ENCODE assay signal across 1 cellular context in the genomic region with DNA sequence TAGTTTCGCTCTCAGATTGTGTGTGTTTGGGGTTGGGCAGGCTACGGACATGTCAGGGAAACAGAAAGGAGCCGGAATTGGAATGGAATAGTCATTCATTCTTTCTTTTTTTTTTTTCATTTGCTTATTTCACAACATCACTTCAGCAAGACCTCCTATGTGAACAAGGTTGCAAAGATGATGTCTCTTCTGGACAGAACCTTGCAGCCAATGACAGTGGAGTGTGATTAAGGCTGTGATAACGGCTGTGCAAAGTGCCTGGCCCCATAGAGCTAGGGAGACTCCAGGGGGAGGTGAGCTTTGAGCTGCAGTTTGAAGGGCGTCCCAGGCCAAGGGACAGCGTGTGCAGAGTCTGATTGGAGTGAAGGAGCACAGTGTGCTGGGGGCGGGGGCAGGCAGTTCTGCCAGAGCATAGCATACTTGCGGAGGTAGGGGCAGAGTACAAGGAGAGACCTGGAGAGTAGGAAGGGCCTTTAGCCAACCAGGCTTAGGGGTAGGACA.
A peak's percentile ranks its signal among the peaks of the same experiment; 100 is the strongest.
TF ChIP-seq lines count a peak whose summit lies in the region.

No MANE protein-coding gene starts in this region.

TF ChIP-seq in HepG2, 621 proteins besides CTCF, POLR2A, EP300 and RAD21 (continued from another document and continues in another):
- no peak for TF ChIP-seq GTF3A (CRISPR knock-in tag; conservative IDR thresholded peaks at IDR 0.05)
- no peak for TF ChIP-seq KLF9 (CRISPR knock-in tag; IDR thresholded peaks at IDR 0.05; ENCODE audit: low read depth)
- TF ChIP-seq, protein P1, sequence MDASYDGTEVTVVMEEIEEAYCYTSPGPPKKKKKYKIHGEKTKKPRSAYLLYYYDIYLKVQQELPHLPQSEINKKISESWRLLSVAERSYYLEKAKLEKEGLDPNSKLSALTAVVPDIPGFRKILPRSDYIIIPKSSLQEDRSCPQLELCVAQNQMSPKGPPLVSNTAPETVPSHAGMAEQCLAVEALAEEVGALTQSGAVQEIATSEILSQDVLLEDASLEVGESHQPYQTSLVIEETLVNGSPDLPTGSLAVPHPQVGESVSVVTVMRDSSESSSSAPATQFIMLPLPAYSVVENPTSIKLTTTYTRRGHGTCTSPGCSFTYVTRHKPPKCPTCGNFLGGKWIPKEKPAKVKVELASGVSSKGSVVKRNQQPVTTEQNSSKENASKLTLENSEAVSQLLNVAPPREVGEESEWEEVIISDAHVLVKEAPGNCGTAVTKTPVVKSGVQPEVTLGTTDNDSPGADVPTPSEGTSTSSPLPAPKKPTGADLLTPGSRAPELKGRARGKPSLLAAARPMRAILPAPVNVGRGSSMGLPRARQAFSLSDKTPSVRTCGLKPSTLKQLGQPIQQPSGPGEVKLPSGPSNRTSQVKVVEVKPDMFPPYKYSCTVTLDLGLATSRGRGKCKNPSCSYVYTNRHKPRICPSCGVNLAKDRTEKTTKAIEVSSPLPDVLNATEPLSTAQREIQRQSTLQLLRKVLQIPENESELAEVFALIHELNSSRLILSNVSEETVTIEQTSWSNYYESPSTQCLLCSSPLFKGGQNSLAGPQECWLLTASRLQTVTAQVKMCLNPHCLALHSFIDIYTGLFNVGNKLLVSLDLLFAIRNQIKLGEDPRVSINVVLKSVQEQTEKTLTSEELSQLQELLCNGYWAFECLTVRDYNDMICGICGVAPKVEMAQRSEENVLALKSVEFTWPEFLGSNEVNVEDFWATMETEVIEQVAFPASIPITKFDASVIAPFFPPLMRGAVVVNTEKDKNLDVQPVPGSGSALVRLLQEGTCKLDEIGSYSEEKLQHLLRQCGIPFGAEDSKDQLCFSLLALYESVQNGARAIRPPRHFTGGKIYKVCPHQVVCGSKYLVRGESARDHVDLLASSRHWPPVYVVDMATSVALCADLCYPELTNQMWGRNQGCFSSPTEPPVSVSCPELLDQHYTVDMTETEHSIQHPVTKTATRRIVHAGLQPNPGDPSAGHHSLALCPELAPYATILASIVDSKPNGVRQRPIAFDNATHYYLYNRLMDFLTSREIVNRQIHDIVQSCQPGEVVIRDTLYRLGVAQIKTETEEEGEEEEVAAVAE (CRISPR knock-in tag; IDR thresholded peaks at IDR 0.05; ENCODE audit: borderline replicate concordance) = peak; percentile 64; the same call in 1 of the 2 replicates
- TF ChIP-seq ARNT2 (CRISPR knock-in tag; IDR thresholded peaks at IDR 0.05; ENCODE audit: low read depth) = no peak
- no peak for TF ChIP-seq ZNF709 (CRISPR knock-in tag; IDR thresholded peaks at IDR 0.05)
- 0 out of 2 replicates have a peak, but pooled peaks have one; percentile 58 for TF ChIP-seq ZNF441 (CRISPR knock-in tag; IDR thresholded peaks at IDR 0.05; ENCODE audit: borderline replicate concordance)
- TF ChIP-seq MTF1 (CRISPR knock-in tag; IDR thresholded peaks at IDR 0.05) = peak; percentile 70; the same call in 1 of the 2 replicates
- TF ChIP-seq, protein P2, sequence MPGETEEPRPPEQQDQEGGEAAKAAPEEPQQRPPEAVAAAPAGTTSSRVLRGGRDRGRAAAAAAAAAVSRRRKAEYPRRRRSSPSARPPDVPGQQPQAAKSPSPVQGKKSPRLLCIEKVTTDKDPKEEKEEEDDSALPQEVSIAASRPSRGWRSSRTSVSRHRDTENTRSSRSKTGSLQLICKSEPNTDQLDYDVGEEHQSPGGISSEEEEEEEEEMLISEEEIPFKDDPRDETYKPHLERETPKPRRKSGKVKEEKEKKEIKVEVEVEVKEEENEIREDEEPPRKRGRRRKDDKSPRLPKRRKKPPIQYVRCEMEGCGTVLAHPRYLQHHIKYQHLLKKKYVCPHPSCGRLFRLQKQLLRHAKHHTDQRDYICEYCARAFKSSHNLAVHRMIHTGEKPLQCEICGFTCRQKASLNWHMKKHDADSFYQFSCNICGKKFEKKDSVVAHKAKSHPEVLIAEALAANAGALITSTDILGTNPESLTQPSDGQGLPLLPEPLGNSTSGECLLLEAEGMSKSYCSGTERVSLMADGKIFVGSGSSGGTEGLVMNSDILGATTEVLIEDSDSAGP (CRISPR knock-in tag; IDR thresholded peaks at IDR 0.05; ENCODE audit: borderline replicate concordance) = peak; percentile 74
- peak; percentile 62; the same call in 1 of the 2 replicates for TF ChIP-seq MEIS1 (CRISPR knock-in tag; IDR thresholded peaks at IDR 0.05; ENCODE audit: borderline replicate concordance)
- TF ChIP-seq KDM2A (CRISPR knock-in tag; IDR thresholded peaks at IDR 0.05; ENCODE audit: borderline replicate concordance, low read depth) = peak; percentile 44; the same call in 1 of the 2 replicates
- no peak for TF ChIP-seq ZFP37 (CRISPR knock-in tag; IDR thresholded peaks at IDR 0.05; ENCODE audit: borderline replicate concordance)
- TF ChIP-seq DMAP1 (CRISPR knock-in tag; IDR thresholded peaks at IDR 0.05) = no peak; the same call in none of the 2 replicates
- TF ChIP-seq, protein P3, sequence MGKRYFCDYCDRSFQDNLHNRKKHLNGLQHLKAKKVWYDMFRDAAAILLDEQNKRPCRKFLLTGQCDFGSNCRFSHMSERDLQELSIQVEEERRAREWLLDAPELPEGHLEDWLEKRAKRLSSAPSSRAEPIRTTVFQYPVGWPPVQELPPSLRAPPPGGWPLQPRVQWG (CRISPR knock-in tag; IDR thresholded peaks at IDR 0.05; ENCODE audit: borderline replicate concordance, low read depth) = no peak
- no peak for TF ChIP-seq HMG20A (CRISPR knock-in tag; IDR thresholded peaks at IDR 0.05; ENCODE audit: borderline replicate concordance)
- no peak for TF ChIP-seq ZNF251 (CRISPR knock-in tag; IDR thresholded peaks at IDR 0.05)
- TF ChIP-seq, protein P4, sequence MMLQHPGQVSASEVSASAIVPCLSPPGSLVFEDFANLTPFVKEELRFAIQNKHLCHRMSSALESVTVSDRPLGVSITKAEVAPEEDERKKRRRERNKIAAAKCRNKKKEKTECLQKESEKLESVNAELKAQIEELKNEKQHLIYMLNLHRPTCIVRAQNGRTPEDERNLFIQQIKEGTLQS (CRISPR knock-in tag; IDR thresholded peaks at IDR 0.05) = no peak
- peak; percentile 77 for TF ChIP-seq MED1 (CRISPR knock-in tag; IDR thresholded peaks at IDR 0.05)
- TF ChIP-seq, protein P5, sequence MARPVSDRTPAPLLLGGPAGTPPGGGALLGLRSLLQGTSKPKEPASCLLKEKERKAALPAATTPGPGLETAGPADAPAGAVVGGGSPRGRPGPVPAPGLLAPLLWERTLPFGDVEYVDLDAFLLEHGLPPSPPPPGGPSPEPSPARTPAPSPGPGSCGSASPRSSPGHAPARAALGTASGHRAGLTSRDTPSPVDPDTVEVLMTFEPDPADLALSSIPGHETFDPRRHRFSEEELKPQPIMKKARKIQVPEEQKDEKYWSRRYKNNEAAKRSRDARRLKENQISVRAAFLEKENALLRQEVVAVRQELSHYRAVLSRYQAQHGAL (CRISPR knock-in tag; IDR thresholded peaks at IDR 0.05; ENCODE audit: not compliant biosample characterization) = no peak
- TF ChIP-seq ZNF83 (CRISPR knock-in tag; IDR thresholded peaks at IDR 0.05; ENCODE audit: borderline replicate concordance) = no peak
- no peak for TF ChIP-seq ZC3H4 (CRISPR knock-in tag; IDR thresholded peaks at IDR 0.05; ENCODE audit: borderline replicate concordance)
- TF ChIP-seq, protein P6, sequence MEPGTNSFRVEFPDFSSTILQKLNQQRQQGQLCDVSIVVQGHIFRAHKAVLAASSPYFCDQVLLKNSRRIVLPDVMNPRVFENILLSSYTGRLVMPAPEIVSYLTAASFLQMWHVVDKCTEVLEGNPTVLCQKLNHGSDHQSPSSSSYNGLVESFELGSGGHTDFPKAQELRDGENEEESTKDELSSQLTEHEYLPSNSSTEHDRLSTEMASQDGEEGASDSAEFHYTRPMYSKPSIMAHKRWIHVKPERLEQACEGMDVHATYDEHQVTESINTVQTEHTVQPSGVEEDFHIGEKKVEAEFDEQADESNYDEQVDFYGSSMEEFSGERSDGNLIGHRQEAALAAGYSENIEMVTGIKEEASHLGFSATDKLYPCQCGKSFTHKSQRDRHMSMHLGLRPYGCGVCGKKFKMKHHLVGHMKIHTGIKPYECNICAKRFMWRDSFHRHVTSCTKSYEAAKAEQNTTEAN (CRISPR knock-in tag; conservative IDR thresholded peaks at IDR 0.05) = no peak
- TF ChIP-seq, protein P7, sequence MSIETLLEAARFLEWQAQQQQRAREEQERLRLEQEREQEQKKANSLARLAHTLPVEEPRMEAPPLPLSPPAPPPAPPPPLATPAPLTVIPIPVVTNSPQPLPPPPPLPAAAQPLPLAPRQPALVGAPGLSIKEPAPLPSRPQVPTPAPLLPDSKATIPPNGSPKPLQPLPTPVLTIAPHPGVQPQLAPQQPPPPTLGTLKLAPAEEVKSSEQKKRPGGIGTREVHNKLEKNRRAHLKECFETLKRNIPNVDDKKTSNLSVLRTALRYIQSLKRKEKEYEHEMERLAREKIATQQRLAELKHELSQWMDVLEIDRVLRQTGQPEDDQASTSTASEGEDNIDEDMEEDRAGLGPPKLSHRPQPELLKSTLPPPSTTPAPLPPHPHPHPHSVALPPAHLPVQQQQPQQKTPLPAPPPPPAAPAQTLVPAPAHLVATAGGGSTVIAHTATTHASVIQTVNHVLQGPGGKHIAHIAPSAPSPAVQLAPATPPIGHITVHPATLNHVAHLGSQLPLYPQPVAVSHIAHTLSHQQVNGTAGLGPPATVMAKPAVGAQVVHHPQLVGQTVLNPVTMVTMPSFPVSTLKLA (IDR thresholded peaks at IDR 0.05) = no peak
- TF ChIP-seq, protein P8, sequence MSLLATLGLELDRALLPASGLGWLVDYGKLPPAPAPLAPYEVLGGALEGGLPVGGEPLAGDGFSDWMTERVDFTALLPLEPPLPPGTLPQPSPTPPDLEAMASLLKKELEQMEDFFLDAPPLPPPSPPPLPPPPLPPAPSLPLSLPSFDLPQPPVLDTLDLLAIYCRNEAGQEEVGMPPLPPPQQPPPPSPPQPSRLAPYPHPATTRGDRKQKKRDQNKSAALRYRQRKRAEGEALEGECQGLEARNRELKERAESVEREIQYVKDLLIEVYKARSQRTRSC (CRISPR knock-in tag; IDR thresholded peaks at IDR 0.05; ENCODE audit: low read depth) = no peak
- TF ChIP-seq, protein P9, sequence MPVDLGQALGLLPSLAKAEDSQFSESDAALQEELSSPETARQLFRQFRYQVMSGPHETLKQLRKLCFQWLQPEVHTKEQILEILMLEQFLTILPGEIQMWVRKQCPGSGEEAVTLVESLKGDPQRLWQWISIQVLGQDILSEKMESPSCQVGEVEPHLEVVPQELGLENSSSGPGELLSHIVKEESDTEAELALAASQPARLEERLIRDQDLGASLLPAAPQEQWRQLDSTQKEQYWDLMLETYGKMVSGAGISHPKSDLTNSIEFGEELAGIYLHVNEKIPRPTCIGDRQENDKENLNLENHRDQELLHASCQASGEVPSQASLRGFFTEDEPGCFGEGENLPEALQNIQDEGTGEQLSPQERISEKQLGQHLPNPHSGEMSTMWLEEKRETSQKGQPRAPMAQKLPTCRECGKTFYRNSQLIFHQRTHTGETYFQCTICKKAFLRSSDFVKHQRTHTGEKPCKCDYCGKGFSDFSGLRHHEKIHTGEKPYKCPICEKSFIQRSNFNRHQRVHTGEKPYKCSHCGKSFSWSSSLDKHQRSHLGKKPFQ (CRISPR knock-in tag; IDR thresholded peaks at IDR 0.05; ENCODE audit: insufficient replicate concordance) = no peak
- TF ChIP-seq SMAD9 (CRISPR knock-in tag; IDR thresholded peaks at IDR 0.05) = no peak
- no peak for TF ChIP-seq ZSCAN29 (CRISPR knock-in tag; conservative IDR thresholded peaks at IDR 0.05)
- no peak for TF ChIP-seq SMAD3 (CRISPR knock-in tag; IDR thresholded peaks at IDR 0.05)
- TF ChIP-seq ZNF703 (CRISPR knock-in tag; IDR thresholded peaks at IDR 0.05; ENCODE audit: borderline replicate concordance) = no peak
- no peak for TF ChIP-seq ZFP36L2 (CRISPR knock-in tag; IDR thresholded peaks at IDR 0.05)
- TF ChIP-seq KLF6 (CRISPR knock-in tag; IDR thresholded peaks at IDR 0.05) = no peak
- TF ChIP-seq RCOR2 (CRISPR knock-in tag; IDR thresholded peaks at IDR 0.05) = peak; percentile 65; the same call in 1 of the 2 replicates
- TF ChIP-seq, protein P10, sequence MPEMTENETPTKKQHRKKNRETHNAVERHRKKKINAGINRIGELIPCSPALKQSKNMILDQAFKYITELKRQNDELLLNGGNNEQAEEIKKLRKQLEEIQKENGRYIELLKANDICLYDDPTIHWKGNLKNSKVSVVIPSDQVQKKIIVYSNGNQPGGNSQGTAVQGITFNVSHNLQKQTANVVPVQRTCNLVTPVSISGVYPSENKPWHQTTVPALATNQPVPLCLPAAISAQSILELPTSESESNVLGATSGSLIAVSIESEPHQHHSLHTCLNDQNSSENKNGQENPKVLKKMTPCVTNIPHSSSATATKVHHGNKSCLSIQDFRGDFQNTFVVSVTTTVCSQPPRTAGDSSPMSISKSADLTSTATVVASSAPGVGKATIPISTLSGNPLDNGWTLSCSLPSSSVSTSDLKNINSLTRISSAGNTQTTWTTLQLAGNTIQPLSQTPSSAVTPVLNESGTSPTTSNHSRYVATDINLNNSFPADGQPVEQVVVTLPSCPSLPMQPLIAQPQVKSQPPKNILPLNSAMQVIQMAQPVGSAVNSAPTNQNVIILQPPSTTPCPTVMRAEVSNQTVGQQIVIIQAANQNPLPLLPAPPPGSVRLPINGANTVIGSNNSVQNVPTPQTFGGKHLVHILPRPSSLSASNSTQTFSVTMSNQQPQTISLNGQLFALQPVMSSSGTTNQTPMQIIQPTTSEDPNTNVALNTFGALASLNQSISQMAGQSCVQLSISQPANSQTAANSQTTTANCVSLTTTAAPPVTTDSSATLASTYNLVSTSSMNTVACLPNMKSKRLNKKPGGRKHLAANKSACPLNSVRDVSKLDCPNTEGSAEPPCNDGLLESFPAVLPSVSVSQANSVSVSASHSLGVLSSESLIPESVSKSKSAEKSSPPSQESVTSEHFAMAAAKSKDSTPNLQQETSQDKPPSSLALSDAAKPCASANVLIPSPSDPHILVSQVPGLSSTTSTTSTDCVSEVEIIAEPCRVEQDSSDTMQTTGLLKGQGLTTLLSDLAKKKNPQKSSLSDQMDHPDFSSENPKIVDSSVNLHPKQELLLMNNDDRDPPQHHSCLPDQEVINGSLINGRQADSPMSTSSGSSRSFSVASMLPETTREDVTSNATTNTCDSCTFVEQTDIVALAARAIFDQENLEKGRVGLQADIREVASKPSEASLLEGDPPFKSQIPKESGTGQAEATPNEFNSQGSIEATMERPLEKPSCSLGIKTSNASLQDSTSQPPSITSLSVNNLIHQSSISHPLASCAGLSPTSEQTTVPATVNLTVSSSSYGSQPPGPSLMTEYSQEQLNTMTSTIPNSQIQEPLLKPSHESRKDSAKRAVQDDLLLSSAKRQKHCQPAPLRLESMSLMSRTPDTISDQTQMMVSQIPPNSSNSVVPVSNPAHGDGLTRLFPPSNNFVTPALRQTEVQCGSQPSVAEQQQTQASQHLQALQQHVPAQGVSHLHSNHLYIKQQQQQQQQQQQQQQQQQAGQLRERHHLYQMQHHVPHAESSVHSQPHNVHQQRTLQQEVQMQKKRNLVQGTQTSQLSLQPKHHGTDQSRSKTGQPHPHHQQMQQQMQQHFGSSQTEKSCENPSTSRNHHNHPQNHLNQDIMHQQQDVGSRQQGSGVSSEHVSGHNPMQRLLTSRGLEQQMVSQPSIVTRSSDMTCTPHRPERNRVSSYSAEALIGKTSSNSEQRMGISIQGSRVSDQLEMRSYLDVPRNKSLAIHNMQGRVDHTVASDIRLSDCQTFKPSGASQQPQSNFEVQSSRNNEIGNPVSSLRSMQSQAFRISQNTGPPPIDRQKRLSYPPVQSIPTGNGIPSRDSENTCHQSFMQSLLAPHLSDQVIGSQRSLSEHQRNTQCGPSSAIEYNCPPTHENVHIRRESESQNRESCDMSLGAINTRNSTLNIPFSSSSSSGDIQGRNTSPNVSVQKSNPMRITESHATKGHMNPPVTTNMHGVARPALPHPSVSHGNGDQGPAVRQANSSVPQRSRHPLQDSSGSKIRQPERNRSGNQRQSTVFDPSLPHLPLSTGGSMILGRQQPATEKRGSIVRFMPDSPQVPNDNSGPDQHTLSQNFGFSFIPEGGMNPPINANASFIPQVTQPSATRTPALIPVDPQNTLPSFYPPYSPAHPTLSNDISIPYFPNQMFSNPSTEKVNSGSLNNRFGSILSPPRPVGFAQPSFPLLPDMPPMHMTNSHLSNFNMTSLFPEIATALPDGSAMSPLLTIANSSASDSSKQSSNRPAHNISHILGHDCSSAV (CRISPR knock-in tag; IDR thresholded peaks at IDR 0.05; ENCODE audit: borderline replicate concordance) = no peak
- TF ChIP-seq NFYC (CRISPR knock-in tag; IDR thresholded peaks at IDR 0.05) = peak; percentile 69
- TF ChIP-seq ZNF263 (CRISPR knock-in tag; IDR thresholded peaks at IDR 0.05) = 0 out of 2 replicates have a peak, but pooled peaks have one; percentile 31
